ENCODE assay signal across 25 cellular contexts in the genomic region with DNA sequence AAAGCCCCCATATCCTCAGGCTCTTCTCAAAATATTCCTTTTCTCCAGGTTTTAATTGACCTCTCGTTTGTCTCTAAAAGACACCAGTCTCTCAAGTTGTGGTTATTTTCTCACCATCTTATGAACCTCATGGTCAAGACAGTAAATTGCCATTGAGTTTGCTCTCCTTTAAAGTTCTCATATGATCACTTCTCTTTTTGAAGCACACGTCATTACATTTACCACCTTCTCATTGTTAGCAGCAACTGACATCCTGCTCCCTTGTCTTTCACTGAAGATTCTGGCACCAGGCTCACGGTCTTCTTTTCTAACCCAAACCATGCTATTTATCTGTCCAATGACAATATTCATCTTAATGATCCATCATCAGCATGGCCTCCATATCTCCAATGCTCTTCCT.
"Had no signal": no experiment of that assay in that cellular context is flagged by ENCODE, and none has a peak within 500 bp of the region (broad histone marks: within the 10 kb centered on the region; RNA-seq: fewer than 3 reads in every experiment).

No MANE protein-coding gene starts in this region.

- H3K9me3 ChIP-seq: Peyer's patch, SJCRH30, SK-N-SH had no signal

- H3K9ac ChIP-seq: SK-N-SH had no signal

- H3K4me1 ChIP-seq: Peyer's patch, SJCRH30 had no signal

- H3K27ac ChIP-seq: Peyer's patch, RWPE1, SJCRH30, VCaP had no signal

- H3K27me3 ChIP-seq: Peyer's patch, SJCRH30 had no signal

- FAIRE-seq: astrocyte had no signal

- DNase-seq: activated CD4-positive, alpha-beta memory T cell treated with anti-CD3 and anti-CD28 coated beads for 36 hours; activated CD4-positive, alpha-beta T cell treated with anti-CD3 and anti-CD28 coated beads, Interleukin-2, amount 10 ng/mL, durations not matched to agents 7 days and 5 days; activated CD4-positive, CD25-positive, alpha-beta regulatory T cell; activated CD8-positive, alpha-beta memory T cell treated with anti-CD3 and anti-CD28 coated beads for 24 hours; activated gamma-delta T cell; activated naive CD4-positive, alpha-beta T cell treated with anti-CD3 and anti-CD28 coated beads for 36 hours; activated T-cell treated with anti-CD3 and anti-CD28 coated beads, Interleukin-2, amount 50 U/mL, for 48 hours; amygdala; NCI-H1092; NCI-H1417; NCI-H1930; NCI-H2171; NCI-H226; NCI-H510A; NCI-H526 treated with DMSO at 0.1 percent for 48 hours; NCI-H82; Peyer's patch; Right ventricle myocardium superior; SJCRH30; SK-N-SH; T-helper 1 cell had no signal

- H3K36me3 ChIP-seq: Peyer's patch, SJCRH30 had no signal

- ATAC-seq: activated T-helper 17 cell treated with anti-CD3 and anti-CD28 coated beads, Interleukin-2, amount 50 U/mL, for 72 hours had no signal

- H3K4me2 ChIP-seq: SK-N-SH had no signal

- H3K4me3 ChIP-seq: Peyer's patch, SJCRH30 had no signal
